In genomic region chr7:68980432-68980831, GRCh38 we compare ENCODE assay signal across 7 cellular contexts.
A peak's percentile ranks its signal among the peaks of the same experiment; 100 is the strongest.
DNase-seq lines count a peak whose midpoint lies in the region; ATAC-seq and TF ChIP-seq lines count a peak whose summit lies in the region.
"Not testable (repeated sequence)": the region's sequence is repeated elsewhere in the genome, so short reads cannot be mapped to it uniquely, and the experiment has no call there.

No MANE protein-coding gene starts in this region.

- not testable (repeated sequence) for H3K4me3 ChIP-seq in GM23248; endodermal cell (ENCODE audit: low read length)
- peak overlapping the region; percentile 38 for H3K4me3 ChIP-seq in adipocyte (ENCODE audit: low read length)

- 0 out of 2 replicates have a peak overlapping the region, but pooled peaks have one; percentile 3 for H2AFZ ChIP-seq in GM23248

- DNase-seq in GM23248 = peak; percentile 51
- DNase-seq in NCI-H460 (ENCODE audit: extremely low read depth, low read depth) = peak; percentile 32
- peak; percentile 42 for DNase-seq in adipocyte (ENCODE audit: low read depth)
- DNase-seq in endodermal cell = peak; percentile 49
- peak; percentile 46 for DNase-seq in Right ventricle myocardium superior
- peak; percentile 51 for DNase-seq in kidney glomerular epithelial cell (lab: John Stamatoyannopoulos, UW)
- DNase-seq in renal cortical epithelial cell (ENCODE audit: low read depth) = peak; percentile 6

- intact Hi-C loops in Right ventricle myocardium superior (cut with DNase I) = not testable (repeated sequence)

- not testable (repeated sequence) for H3K4me1 ChIP-seq in GM23248 (ENCODE audit: insufficient read depth); endodermal cell (ENCODE audit: control insufficient read depth, insufficient read depth, low read length)
- H3K4me1 ChIP-seq in adipocyte (ENCODE audit: control insufficient read depth, insufficient read depth, low read length) = peaks cover 25% of the 10 kb centered on the region

- H3K36me3 ChIP-seq in GM23248 (ENCODE audit: low read depth); adipocyte (ENCODE audit: control insufficient read depth, insufficient read depth, low read length, severe bottlenecking); endodermal cell (ENCODE audit: control insufficient read depth, insufficient read depth, low read length): not testable (repeated sequence)

- WGBS in GM23248 (ENCODE audit: low coverage in 1 of 2, low lambda C conversion rate in 2 of 2, missing lambda C conversion rate in 2 of 2), 2 experiments = 7 to 16% methylated on average over 2 of the region's 2 CpGs
- WGBS in endodermal cell (ENCODE audit: insufficient coverage in 1 of 2, insufficient read length in 1 of 2), 2 experiments = 69 to 79% methylated on average over 2 of the region's 2 CpGs

- not testable (repeated sequence) for H3K4me3 Mint-ChIP-seq in endodermal cell

- H3K27ac ChIP-seq in GM23248 = peak overlapping the region; percentile 82
- H3K27ac ChIP-seq in endodermal cell (ENCODE audit: low read depth, low read length) = not testable (repeated sequence)

- H3K27ac Mint-ChIP-seq in endodermal cell = peak overlapping the region; percentile 15

- peak overlapping the region; percentile 25 for H3K4me2 ChIP-seq in GM23248 (ENCODE audit: unreplicated experiment)

- ATAC-seq in Right ventricle myocardium superior (ENCODE audit: poor library complexity) = peak; percentile 72

- in situ Hi-C loops in GM23248 (cut with MboI) = not testable (repeated sequence)

- H3K9me2 ChIP-seq in GM23248 (ENCODE audit: insufficient read depth) = not testable (repeated sequence)

- H3F3A ChIP-seq in GM23248 (ENCODE audit: insufficient read depth) = not testable (repeated sequence)

- not testable (repeated sequence) for H3K27me3 Mint-ChIP-seq in endodermal cell (ENCODE audit: insufficient read depth)

- not testable (repeated sequence) for H3K36me3 Mint-ChIP-seq in endodermal cell (ENCODE audit: low read depth)

- H3K9me3 ChIP-seq in GM23248 (ENCODE audit: low read depth); adipocyte (ENCODE audit: control insufficient read depth, low read length): not testable (repeated sequence)
- peaks cover 23% of the 10 kb centered on the region for H3K9me3 ChIP-seq in endodermal cell (ENCODE audit: control insufficient read depth, low read length)

- not testable (repeated sequence) for H3K27me3 ChIP-seq in GM23248 (replicated peaks; ENCODE audit: insufficient read depth); adipocyte (replicated peaks; ENCODE audit: control insufficient read depth, insufficient read depth, low read length); endodermal cell (ENCODE audit: control insufficient read depth, insufficient read depth, low read length, poor library complexity, severe bottlenecking)

- TF ChIP-seq CTCF in endodermal cell (conservative IDR thresholded peaks at IDR 0.05) = not testable (repeated sequence)

- H3K79me2 ChIP-seq in GM23248 (ENCODE audit: insufficient read depth) = not testable (repeated sequence)

- not testable (repeated sequence) for H4K20me1 ChIP-seq in GM23248 (ENCODE audit: insufficient read depth)

- peaks cover 20% of the 10 kb centered on the region for H3K4me1 Mint-ChIP-seq in endodermal cell

- peaks cover 14% of the 10 kb centered on the region for H3K9me3 Mint-ChIP-seq in endodermal cell

- H3K9ac ChIP-seq in GM23248 (0 out of 2 replicates have a peak overlapping the region, but pooled peaks have one; percentile 40), adipocyte (ENCODE audit: low read length) (peak overlapping the region; percentile 25)
- not testable (repeated sequence) for H3K9ac ChIP-seq in endodermal cell (ENCODE audit: extremely low read depth, low read length, poor library complexity, severe bottlenecking)
